1 cellular context compared by ENCODE assay signal in the genomic region with DNA sequence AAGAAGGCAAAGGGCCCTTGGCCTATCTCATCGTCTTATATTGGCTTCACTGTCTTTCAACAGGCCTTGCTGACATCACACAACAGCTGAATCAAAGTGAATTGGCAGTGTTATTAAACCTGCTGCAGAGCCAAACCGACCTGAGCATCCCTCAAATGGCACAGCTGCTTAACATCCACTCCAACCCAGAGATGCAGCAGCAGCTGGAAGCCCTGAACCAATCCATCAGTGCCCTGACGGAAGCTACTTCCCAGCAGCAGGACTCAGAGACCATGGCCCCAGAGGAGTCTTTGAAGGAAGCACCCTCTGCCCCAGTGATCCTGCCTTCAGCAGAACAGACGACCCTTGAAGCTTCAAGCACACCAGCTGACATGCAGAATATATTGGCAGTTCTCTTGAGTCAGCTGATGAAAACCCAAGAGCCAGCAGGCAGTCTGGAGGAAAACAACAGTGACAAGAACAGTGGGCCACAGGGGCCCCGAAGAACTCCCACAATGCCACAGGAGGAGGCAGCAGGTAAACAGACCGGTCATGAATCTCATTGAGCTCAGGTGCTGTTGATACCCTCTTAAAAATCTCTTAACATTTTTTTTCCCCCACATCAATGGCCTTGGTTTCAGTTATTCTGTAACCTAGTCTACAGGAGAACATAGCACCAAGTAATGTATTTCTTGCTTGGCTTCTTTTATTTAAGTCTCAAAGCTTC.
TF ChIP-seq lines count a peak whose summit lies in the region.

No MANE protein-coding gene starts in this region.

TF ChIP-seq in GM23338, 12 proteins besides CTCF, POLR2A, EP300 and RAD21 (continued from another document):
- TF ChIP-seq, protein P1, sequence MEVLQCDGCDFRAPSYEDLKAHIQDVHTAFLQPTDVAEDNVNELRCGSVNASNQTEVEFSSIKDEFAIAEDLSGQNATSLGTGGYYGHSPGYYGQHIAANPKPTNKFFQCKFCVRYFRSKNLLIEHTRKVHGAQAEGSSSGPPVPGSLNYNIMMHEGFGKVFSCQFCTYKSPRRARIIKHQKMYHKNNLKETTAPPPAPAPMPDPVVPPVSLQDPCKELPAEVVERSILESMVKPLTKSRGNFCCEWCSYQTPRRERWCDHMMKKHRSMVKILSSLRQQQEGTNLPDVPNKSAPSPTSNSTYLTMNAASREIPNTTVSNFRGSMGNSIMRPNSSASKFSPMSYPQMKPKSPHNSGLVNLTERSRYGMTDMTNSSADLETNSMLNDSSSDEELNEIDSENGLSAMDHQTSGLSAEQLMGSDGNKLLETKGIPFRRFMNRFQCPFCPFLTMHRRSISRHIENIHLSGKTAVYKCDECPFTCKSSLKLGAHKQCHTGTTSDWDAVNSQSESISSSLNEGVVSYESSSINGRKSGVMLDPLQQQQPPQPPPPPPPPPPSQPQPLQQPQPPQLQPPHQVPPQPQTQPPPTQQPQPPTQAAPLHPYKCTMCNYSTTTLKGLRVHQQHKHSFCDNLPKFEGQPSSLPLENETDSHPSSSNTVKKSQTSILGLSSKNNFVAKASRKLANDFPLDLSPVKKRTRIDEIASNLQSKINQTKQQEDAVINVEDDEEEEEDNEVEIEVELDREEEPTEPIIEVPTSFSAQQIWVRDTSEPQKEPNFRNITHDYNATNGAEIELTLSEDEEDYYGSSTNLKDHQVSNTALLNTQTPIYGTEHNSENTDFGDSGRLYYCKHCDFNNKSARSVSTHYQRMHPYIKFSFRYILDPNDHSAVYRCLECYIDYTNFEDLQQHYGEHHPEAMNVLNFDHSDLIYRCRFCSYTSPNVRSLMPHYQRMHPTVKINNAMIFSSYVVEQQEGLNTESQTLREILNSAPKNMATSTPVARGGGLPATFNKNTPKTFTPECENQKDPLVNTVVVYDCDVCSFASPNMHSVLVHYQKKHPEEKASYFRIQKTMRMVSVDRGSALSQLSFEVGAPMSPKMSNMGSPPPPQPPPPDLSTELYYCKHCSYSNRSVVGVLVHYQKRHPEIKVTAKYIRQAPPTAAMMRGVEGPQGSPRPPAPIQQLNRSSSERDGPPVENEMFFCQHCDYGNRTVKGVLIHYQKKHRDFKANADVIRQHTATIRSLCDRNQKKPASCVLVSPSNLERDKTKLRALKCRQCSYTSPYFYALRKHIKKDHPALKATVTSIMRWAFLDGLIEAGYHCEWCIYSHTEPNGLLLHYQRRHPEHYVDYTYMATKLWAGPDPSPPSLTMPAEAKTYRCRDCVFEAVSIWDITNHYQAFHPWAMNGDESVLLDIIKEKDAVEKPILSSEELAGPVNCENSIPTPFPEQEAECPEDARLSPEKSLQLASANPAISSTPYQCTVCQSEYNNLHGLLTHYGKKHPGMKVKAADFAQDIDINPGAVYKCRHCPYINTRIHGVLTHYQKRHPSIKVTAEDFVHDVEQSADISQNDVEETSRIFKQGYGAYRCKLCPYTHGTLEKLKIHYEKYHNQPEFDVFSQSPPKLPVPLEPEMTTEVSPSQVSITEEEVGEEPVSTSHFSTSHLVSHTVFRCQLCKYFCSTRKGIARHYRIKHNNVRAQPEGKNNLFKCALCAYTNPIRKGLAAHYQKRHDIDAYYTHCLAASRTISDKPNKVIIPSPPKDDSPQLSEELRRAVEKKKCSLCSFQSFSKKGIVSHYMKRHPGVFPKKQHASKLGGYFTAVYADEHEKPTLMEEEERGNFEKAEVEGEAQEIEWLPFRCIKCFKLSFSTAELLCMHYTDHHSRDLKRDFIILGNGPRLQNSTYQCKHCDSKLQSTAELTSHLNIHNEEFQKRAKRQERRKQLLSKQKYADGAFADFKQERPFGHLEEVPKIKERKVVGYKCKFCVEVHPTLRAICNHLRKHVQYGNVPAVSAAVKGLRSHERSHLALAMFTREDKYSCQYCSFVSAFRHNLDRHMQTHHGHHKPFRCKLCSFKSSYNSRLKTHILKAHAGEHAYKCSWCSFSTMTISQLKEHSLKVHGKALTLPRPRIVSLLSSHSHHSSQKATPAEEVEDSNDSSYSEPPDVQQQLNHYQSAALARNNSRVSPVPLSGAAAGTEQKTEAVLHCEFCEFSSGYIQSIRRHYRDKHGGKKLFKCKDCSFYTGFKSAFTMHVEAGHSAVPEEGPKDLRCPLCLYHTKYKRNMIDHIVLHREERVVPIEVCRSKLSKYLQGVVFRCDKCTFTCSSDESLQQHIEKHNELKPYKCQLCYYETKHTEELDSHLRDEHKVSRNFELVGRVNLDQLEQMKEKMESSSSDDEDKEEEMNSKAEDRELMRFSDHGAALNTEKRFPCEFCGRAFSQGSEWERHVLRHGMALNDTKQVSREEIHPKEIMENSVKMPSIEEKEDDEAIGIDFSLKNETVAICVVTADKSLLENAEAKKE (CRISPR knock-in tag; IDR thresholded peaks at IDR 0.05): no peak
TF ChIP-seq in GM23338: peak in this region for 0.
